ENCODE assay signal across 1 cellular context in genomic region chr19:43784981-43785808, GRCh38.
A peak's percentile ranks its signal among the peaks of the same experiment; 100 is the strongest.
TF ChIP-seq lines count a peak whose summit lies in the region.

No MANE protein-coding gene starts in this region.

TF ChIP-seq in K562, 482 proteins besides CTCF, POLR2A, EP300 and RAD21 (continued from another document and continues in another):
- no peak for TF ChIP-seq THRA (IDR thresholded peaks at IDR 0.05)
- TF ChIP-seq YY1 (IDR thresholded peaks at IDR 0.05; ENCODE audit: borderline replicate concordance in 1 of 3, control insufficient read depth in 1 of 3, extremely low read depth in 1 of 3, insufficient read depth in 3 of 3, insufficient read length in 1 of 3, insufficient replicate concordance in 2 of 3, low read depth in 1 of 3, low read length in 2 of 3) = peak in 2 of 3 experiments; percentile 60 to 85
- TF ChIP-seq SIN3A (IDR thresholded peaks at IDR 0.05; ENCODE audit: borderline replicate concordance in 2 of 2, control insufficient read depth in 1 of 2, low read depth in 2 of 2, low read length in 2 of 2) = no peak
- peak; percentile 82 for TF ChIP-seq NFIC (IDR thresholded peaks at IDR 0.05)
- TF ChIP-seq ARID1B (IDR thresholded peaks at IDR 0.05) = no peak
- no peak for TF ChIP-seq STAT5A (IDR thresholded peaks at IDR 0.05; ENCODE audit: borderline replicate concordance, low read length)
- no peak for TF ChIP-seq NKRF (IDR thresholded peaks at IDR 0.05; ENCODE audit: borderline replicate concordance)
- no peak for TF ChIP-seq ZNF318 (IDR thresholded peaks at IDR 0.05; ENCODE audit: borderline replicate concordance in 1 of 2, low read depth in 1 of 2)
- no peak for TF ChIP-seq NR4A1 (CRISPR knock-in tag; IDR thresholded peaks at IDR 0.05)
- TF ChIP-seq NR4A1 (tag; IDR thresholded peaks at IDR 0.05) = peak; percentile 79
- TF ChIP-seq CREM (IDR thresholded peaks at IDR 0.05; ENCODE audit: low read depth) = no peak
- TF ChIP-seq ZNF79 (CRISPR knock-in tag; IDR thresholded peaks at IDR 0.05; ENCODE audit: low read depth) = no peak
- no peak for TF ChIP-seq HOXB6 (CRISPR knock-in tag; IDR thresholded peaks at IDR 0.05; ENCODE audit: borderline replicate concordance)
- TF ChIP-seq E2F4 (CRISPR knock-in tag; IDR thresholded peaks at IDR 0.05; ENCODE audit: low read depth) = no peak
- TF ChIP-seq ZNF23 (CRISPR knock-in tag; IDR thresholded peaks at IDR 0.05) = no peak
- no peak for TF ChIP-seq KDM2B (CRISPR knock-in tag; IDR thresholded peaks at IDR 0.05)
- no peak for TF ChIP-seq NONO (IDR thresholded peaks at IDR 0.05; ENCODE audit: low read depth in 2 of 2, low read length in 1 of 2)
- no peak for TF ChIP-seq ELK1 (CRISPR knock-in tag; IDR thresholded peaks at IDR 0.05)
- TF ChIP-seq ARID2 (IDR thresholded peaks at IDR 0.05) = peak; percentile 86
- no peak for TF ChIP-seq UBTF (IDR thresholded peaks at IDR 0.05; ENCODE audit: borderline replicate concordance in 1 of 2, low read depth in 2 of 2, low read length in 2 of 2)
- no peak for TF ChIP-seq KLF10 (CRISPR knock-in tag; IDR thresholded peaks at IDR 0.05)
- no peak for TF ChIP-seq ATF2 (CRISPR knock-in tag; IDR thresholded peaks at IDR 0.05)
- TF ChIP-seq MNT (conservative IDR thresholded peaks at IDR 0.05) = 0 out of 4 replicates have a peak, but pooled peaks of 1 of the 2 experiments have one; percentile 33
- TF ChIP-seq ATF4 (CRISPR knock-in tag; IDR thresholded peaks at IDR 0.05) = no peak; the same call in 1 of the 2 replicates
- no peak for TF ChIP-seq GTF2F1 (IDR thresholded peaks at IDR 0.05; ENCODE audit: low read depth, low read length)
- TF ChIP-seq POLR3A (IDR thresholded peaks at IDR 0.05; ENCODE audit: borderline replicate concordance, extremely low read depth, insufficient read depth, insufficient read length) = no peak
- no peak for TF ChIP-seq HBP1 (CRISPR knock-in tag; IDR thresholded peaks at IDR 0.05)
- no peak for TF ChIP-seq KDM5B (IDR thresholded peaks at IDR 0.05; ENCODE audit: insufficient replicate concordance, low read depth, low read length)
- TF ChIP-seq ZNF41 (CRISPR knock-in tag; conservative IDR thresholded peaks at IDR 0.05) = no peak
- TF ChIP-seq BCOR (IDR thresholded peaks at IDR 0.05) = no peak
- TF ChIP-seq NCOA1 (IDR thresholded peaks at IDR 0.05; ENCODE audit: low read depth) = no peak
- TF ChIP-seq ZBTB8A (IDR thresholded peaks at IDR 0.05; ENCODE audit: partially characterized antibody) = no peak
